1 cellular context compared by ENCODE assay signal in genomic region chr2:131093066-131093842, GRCh38.
TF ChIP-seq lines count a peak whose summit lies in the region.

A gene with protein sequence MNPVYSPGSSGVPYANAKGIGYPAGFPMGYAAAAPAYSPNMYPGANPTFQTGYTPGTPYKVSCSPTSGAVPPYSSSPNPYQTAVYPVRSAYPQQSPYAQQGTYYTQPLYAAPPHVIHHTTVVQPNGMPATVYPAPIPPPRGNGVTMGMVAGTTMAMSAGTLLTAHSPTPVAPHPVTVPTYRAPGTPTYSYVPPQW (minus strand): TSS chr2:131093460. CDS start chr2:131082646, 10,814 bp downstream.

TF ChIP-seq in A549, 52 proteins besides CTCF, POLR2A, EP300 and RAD21 (continued from another document):
- TF ChIP-seq REST (IDR thresholded peaks at IDR 0.05) (no peak), RARB (CRISPR knock-in tag; IDR thresholded peaks at IDR 0.05) (no peak), BHLHE40 (IDR thresholded peaks at IDR 0.05; ENCODE audit: low read depth, low read length) (peak; percentile 96)
